Comparison of ENCODE assay signal across 7 cellular contexts in genomic region chr11:119335655-119336543, GRCh38. TPM values are rescaled to one million over a fixed set of nuclear protein-coding genes. Genes with fewer than 3 reads are reported as not detected.
A peak's percentile ranks its signal among the peaks of the same experiment; 100 is the strongest.
DNase-seq lines count a peak whose midpoint lies in the region; ATAC-seq and TF ChIP-seq lines count a peak whose summit lies in the region.

No MANE protein-coding gene starts in this region.

- peaks cover 16% of the 10 kb centered on the region; the same call in 2 of the 3 replicates for H3K36me3 Mint-ChIP-seq in GM23338 (ENCODE audit: low read depth)

- no peaks in the 10 kb centered on the region for H3K9me3 ChIP-seq in RWPE2 (ENCODE audit: severe bottlenecking)

- H3K27me3 Mint-ChIP-seq in GM23338 (ENCODE audit: insufficient read depth, low read depth, poor library complexity), result peaks cover 37% of the 10 kb centered on the region

- H2AFZ ChIP-seq in GM23338, result no peak overlapping the region

- H3K9me2 ChIP-seq in GM23338 (ENCODE audit: insufficient read depth), result no peaks in the 10 kb centered on the region

- peaks cover 24% of the 10 kb centered on the region for H3K27me3 ChIP-seq in GM23338 (ENCODE audit: insufficient read depth)
- peaks cover 11% of the 10 kb centered on the region for H3K27me3 ChIP-seq in RWPE2 (ENCODE audit: insufficient read depth, poor library complexity, severe bottlenecking)
- peaks cover 5% of the 10 kb centered on the region for H3K27me3 ChIP-seq in rectal smooth muscle tissue (ENCODE audit: control insufficient read depth, insufficient read depth, low read length)

- H3K4me3 ChIP-seq in GM23338 (peak overlapping the region; percentile 97), RWPE2 (ENCODE audit: severe bottlenecking) (peak overlapping the region; percentile 87), foreskin fibroblast (ENCODE audit: low read depth in 1 of 2, low read length in 2 of 2) (peak overlapping the region; percentile 88 to 97), rectal smooth muscle tissue (ENCODE audit: low read length) (peak overlapping the region; percentile 96)

- H3K27ac Mint-ChIP-seq in GM23338, result no peak overlapping the region

- ATAC-seq in GM23338 (no peak), RWPE2 (ENCODE audit: low read depth) (no peak), HG03135 (IDR thresholded peaks at IDR 0.05; ENCODE audit: unreplicated experiment) (no peak), HG02798 (IDR thresholded peaks at IDR 0.05; ENCODE audit: poor library complexity, unreplicated experiment) (no peak)

- H3K4me1 Mint-ChIP-seq in GM23338, result peaks cover 53% of the 10 kb centered on the region

- TF ChIP-seq CTCF in GM23338 (conservative IDR thresholded peaks at IDR 0.05; ENCODE audit: low read depth in 2 of 2) (no peak), RWPE2 (IDR thresholded peaks at IDR 0.05; ENCODE audit: poor library complexity, severe bottlenecking) (no peak), foreskin fibroblast (IDR thresholded peaks at IDR 0.05; ENCODE audit: low read depth, low read length) (no peak)

- H3K27ac ChIP-seq in GM23338 (ENCODE audit: low read depth) (no peak overlapping the region), RWPE2 (ENCODE audit: poor library complexity, severe bottlenecking) (no peak overlapping the region), rectal smooth muscle tissue (ENCODE audit: low read depth, low read length) (no peak overlapping the region)

- peaks cover 25% of the 10 kb centered on the region for H3F3A ChIP-seq in GM23338 (replicated peaks; ENCODE audit: low read depth)

- H3K4me3 Mint-ChIP-seq in GM23338, result peak overlapping the region; percentile 100

- H4K20me1 ChIP-seq in GM23338 (replicated peaks; ENCODE audit: insufficient read depth), result no peaks in the 10 kb centered on the region

- DNase-seq in GM23338 (ENCODE audit: low spot score) (no peak), RWPE2 (ENCODE audit: low spot score) (no peak), foreskin fibroblast (no peak), NCI-H187 treated with DMSO at 0.1 percent for 48 hours (lab: John Stamatoyannopoulos, UW) (no peak)

- no peaks in the 10 kb centered on the region; the same call in 1 of the 2 replicates for H3K36me3 ChIP-seq in GM23338 (ENCODE audit: insufficient read depth)
- H3K36me3 ChIP-seq in RWPE2 (ENCODE audit: low read depth), result peaks cover 10% of the 10 kb centered on the region; the same call in 1 of the 2 replicates
- H3K36me3 ChIP-seq in rectal smooth muscle tissue (ENCODE audit: control insufficient read depth, insufficient read depth, low read length), result no peaks in the 10 kb centered on the region

- H3K9ac ChIP-seq in rectal smooth muscle tissue (ENCODE audit: low read length), result no peak overlapping the region

- peak overlapping the region; percentile 99 for H3K4me2 ChIP-seq in GM23338

- H3K79me2 ChIP-seq in GM23338 (replicated peaks; ENCODE audit: insufficient read depth), result peaks cover 22% of the 10 kb centered on the region

- no peaks in the 10 kb centered on the region; the same call in 2 of the 3 replicates for H3K9me3 Mint-ChIP-seq in GM23338

- H3K4me1 ChIP-seq in GM23338 (ENCODE audit: insufficient read depth) (peaks cover 40% of the 10 kb centered on the region), RWPE2 (ENCODE audit: insufficient read depth, poor library complexity, severe bottlenecking) (peaks cover 10% of the 10 kb centered on the region), rectal smooth muscle tissue (ENCODE audit: control insufficient read depth, insufficient read depth, low read length) (peaks cover 23% of the 10 kb centered on the region)

TF ChIP-seq in GM23338, 12 proteins besides CTCF, POLR2A, EP300 and RAD21 (continues in another document):
- TF ChIP-seq ZNF114 (CRISPR knock-in tag; IDR thresholded peaks at IDR 0.05), result no peak
- TF ChIP-seq EZH2phosphoT487 (IDR thresholded peaks at IDR 0.05; ENCODE audit: unreplicated experiment), result no peak
- no peak for TF ChIP-seq EZH2 (IDR thresholded peaks at IDR 0.05; ENCODE audit: low read depth, unreplicated experiment)
- TF ChIP-seq POLR2AphosphoS5 (IDR thresholded peaks at IDR 0.05; ENCODE audit: low read depth), result no peak
- no peak for TF ChIP-seq NANOG (IDR thresholded peaks at IDR 0.05; ENCODE audit: borderline replicate concordance)
- no peak for TF ChIP-seq ZNF331 (CRISPR knock-in tag; IDR thresholded peaks at IDR 0.05; ENCODE audit: low read depth)
- TF ChIP-seq REST (IDR thresholded peaks at IDR 0.05; ENCODE audit: unreplicated experiment), result no peak
- TF ChIP-seq, protein P1, sequence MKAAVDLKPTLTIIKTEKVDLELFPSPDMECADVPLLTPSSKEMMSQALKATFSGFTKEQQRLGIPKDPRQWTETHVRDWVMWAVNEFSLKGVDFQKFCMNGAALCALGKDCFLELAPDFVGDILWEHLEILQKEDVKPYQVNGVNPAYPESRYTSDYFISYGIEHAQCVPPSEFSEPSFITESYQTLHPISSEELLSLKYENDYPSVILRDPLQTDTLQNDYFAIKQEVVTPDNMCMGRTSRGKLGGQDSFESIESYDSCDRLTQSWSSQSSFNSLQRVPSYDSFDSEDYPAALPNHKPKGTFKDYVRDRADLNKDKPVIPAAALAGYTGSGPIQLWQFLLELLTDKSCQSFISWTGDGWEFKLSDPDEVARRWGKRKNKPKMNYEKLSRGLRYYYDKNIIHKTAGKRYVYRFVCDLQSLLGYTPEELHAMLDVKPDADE (IDR thresholded peaks at IDR 0.05), result no peak

RNA-seq across cellular contexts. Expression of gene RNF26, which starts 1.6 kb away (rescaled TPM):
- total RNA-seq in GM23338 (2014; rRNA removed; shearing (Covaris generic)), result 53.6 and 58.3 TPM in 2 replicates
- 28.7 and 31.8 TPM in 2 replicates for polyA plus RNA-seq in GM23338 (2016; fragmentation: Nextera tagmentation; extraction: Ambion mirVana)

RNA-seq across cellular contexts. Expression of gene C1QTNF5, which starts 4.8 kb away (rescaled TPM):
- 1.9 and 3.0 TPM in 2 replicates for total RNA-seq in GM23338 (2014; rRNA removed; shearing (Covaris generic))
- polyA plus RNA-seq in GM23338 (2016; fragmentation: Nextera tagmentation; extraction: Ambion mirVana), result 1.8 and 1.9 TPM in 2 replicates

RNA-seq across cellular contexts. Expression of gene MFRP, which starts 10.6 kb away (rescaled TPM):
- 0.03 TPM in 1 of 2 replicates, not detected in the other for total RNA-seq in GM23338 (2014; rRNA removed; shearing (Covaris generic))
- not detected in 2 replicates for polyA plus RNA-seq in GM23338 (2016; fragmentation: Nextera tagmentation; extraction: Ambion mirVana)

RNA-seq across cellular contexts. Expression of gene MCAM, which starts 19.0 kb away (rescaled TPM):
- 79.5 and 139 TPM in 2 replicates for total RNA-seq in GM23338 (2014; rRNA removed; shearing (Covaris generic))
- 7.8 and 8.9 TPM in 2 replicates for polyA plus RNA-seq in GM23338 (2016; fragmentation: Nextera tagmentation; extraction: Ambion mirVana)

RNA-seq across cellular contexts. Expression of gene USP2, which starts 45.6 kb away (rescaled TPM):
- 4.9 and 6.6 TPM in 2 replicates for total RNA-seq in GM23338 (2014; rRNA removed; shearing (Covaris generic))
- 5.0 and 5.9 TPM in 2 replicates for polyA plus RNA-seq in GM23338 (2016; fragmentation: Nextera tagmentation; extraction: Ambion mirVana)
